ENCODE assay signal across 1 cellular context in the genomic region with DNA sequence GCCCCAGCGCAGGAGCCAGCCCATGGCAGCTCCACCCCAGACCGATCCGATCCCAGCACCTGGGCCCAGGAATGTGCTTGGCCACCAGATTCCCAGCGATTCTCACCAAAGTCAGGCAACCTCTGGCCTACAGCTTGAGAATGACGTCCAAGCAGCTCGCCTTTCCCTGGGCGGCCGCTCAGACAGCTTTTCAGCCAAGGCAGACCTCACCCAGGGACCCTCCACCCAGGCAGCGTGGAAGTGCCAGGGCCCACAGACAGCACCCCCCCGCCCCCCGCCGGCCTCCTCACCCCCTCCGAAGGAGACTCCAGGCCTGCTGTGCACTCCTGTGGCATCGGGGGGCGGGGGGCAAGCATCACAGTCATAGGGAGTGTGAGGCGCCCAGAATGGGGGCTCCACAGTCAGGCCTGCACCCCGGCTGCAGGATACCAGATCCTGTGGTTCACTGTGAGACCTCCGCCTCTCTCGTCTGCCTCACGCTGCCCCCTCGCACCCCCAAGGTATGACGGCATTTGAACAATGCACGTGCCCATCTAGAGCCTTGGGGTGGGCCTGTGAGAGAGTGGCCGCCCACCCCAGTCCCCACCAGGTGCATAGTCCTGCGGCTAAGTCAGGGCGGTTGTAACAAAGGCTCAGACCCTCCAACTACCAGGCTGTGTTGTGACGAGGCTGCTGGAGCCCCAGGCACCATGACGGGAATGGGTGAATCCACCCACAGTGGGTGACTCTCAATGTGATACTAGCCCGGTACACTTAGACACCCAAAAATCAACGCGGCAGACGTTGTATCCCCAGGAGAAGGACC.
TF ChIP-seq lines count a peak whose summit lies in the region.

No MANE protein-coding gene starts in this region.

TF ChIP-seq in HEK293T, 16 proteins besides CTCF, POLR2A, EP300 and RAD21 (continued from another document):
- TF ChIP-seq FOXM1 (IDR thresholded peaks at IDR 0.05; ENCODE audit: borderline replicate concordance) (no peak), SP1 (IDR thresholded peaks at IDR 0.05) (no peak), BHLHE40 (IDR thresholded peaks at IDR 0.05; ENCODE audit: borderline replicate concordance) (no peak), FOXA1 (IDR thresholded peaks at IDR 0.05) (no peak), HDGF (IDR thresholded peaks at IDR 0.05; ENCODE audit: borderline replicate concordance) (no peak)
TF ChIP-seq in HEK293T: peak in this region for 0.
